ENCODE assay signal across 8 cellular contexts in genomic region chr2:89326455-89326854, GRCh38.
DNase-seq lines count a peak whose midpoint lies in the region; ATAC-seq and TF ChIP-seq lines count a peak whose summit lies in the region.
"Not testable (repeated sequence)": the region's sequence is repeated elsewhere in the genome, so short reads cannot be mapped to it uniquely, and the experiment has no call there.

No MANE protein-coding gene starts in this region.

- H4K20me1 ChIP-seq in HCT116 (ENCODE audit: insufficient read depth); osteoblast (ENCODE audit: insufficient read depth, low read length): not testable (repeated sequence)

- TF ChIP-seq POLR2A in HCT116 (IDR thresholded peaks at IDR 0.05; ENCODE audit: borderline replicate concordance, extremely low read depth, insufficient read depth, insufficient read length), result not testable (repeated sequence)

- DNase-seq in Ammon's horn (ENCODE audit: low spot score) (peak; percentile 13), M059J (ENCODE audit: low read depth) (peak; percentile 0), SK-MEL-5 (ENCODE audit: low read depth, low spot score) (peak; percentile 46), dedifferentiated amniotic fluid mesenchymal stem cell (ENCODE audit: extremely low spot score) (peak; percentile 9), immature natural killer cell (peak; percentile 1 to 17 (median 10))
- DNase-seq in GM10248 (ENCODE audit: extremely low spot score); HCT116 (ENCODE audit: low read depth, low spot score); osteoblast (ENCODE audit: insufficient read length, low spot score, missing footprints): not testable (repeated sequence)

- not testable (repeated sequence) for H2AFZ ChIP-seq in HCT116 (ENCODE audit: low read depth, low read length, poor library complexity, severe bottlenecking); osteoblast (ENCODE audit: low read length)

- not testable (repeated sequence) for H3K9me3 Mint-ChIP-seq in immature natural killer cell

- H3K27ac Mint-ChIP-seq in immature natural killer cell, result not testable (repeated sequence)

- TF ChIP-seq RAD21 in HCT116 (IDR thresholded peaks at IDR 0.05; ENCODE audit: low read depth), result peak; percentile 42

- intact Hi-C loops in HCT116 (cut with micrococcal nuclease), result not testable (repeated sequence)

- H3K4me1 Mint-ChIP-seq in immature natural killer cell, result not testable (repeated sequence)

- H3K27me3 ChIP-seq in HCT116 (ENCODE audit: insufficient read depth, low read length); osteoblast (ENCODE audit: insufficient read depth, low read length): not testable (repeated sequence)

- H3K79me2 ChIP-seq in HCT116 (ENCODE audit: insufficient read depth, low read length); osteoblast (ENCODE audit: insufficient read depth, low read length): not testable (repeated sequence)

- POLR2A ChIA-PET in GM10248 (lab: Yijun Ruan, JAX); HCT116 (lab: Charles Lee): not testable (repeated sequence)

- CTCF ChIA-PET in GM10248 (lab: Yijun Ruan, JAX); HCT116 (lab: Charles Lee): not testable (repeated sequence)

- not testable (repeated sequence) for H3K27me3 Mint-ChIP-seq in immature natural killer cell (ENCODE audit: low read depth in 3 of 3)

- not testable (repeated sequence) for H3K27ac ChIP-seq in HCT116 (ENCODE audit: low read depth, low read length); osteoblast (ENCODE audit: low read depth, low read length)

- TF ChIP-seq CTCF in GM10248 (IDR thresholded peaks at IDR 0.05; ENCODE audit: control extremely low read depth, extremely low read depth, low read depth, missing control alignments), result peak; percentile 50
- not testable (repeated sequence) for TF ChIP-seq CTCF in HCT116 (IDR thresholded peaks at IDR 0.05 in 2 of 3, conservative IDR thresholded peaks at IDR 0.05 in 1 of 3; ENCODE audit: borderline replicate concordance in 1 of 3, insufficient read depth in 1 of 3, low read depth in 2 of 3, low read length in 2 of 3)
- peak; percentile 10 for TF ChIP-seq CTCF in osteoblast (IDR thresholded peaks at IDR 0.05; ENCODE audit: extremely low read depth, low read depth, low read length)

- peak overlapping the region in 2 of 5 donors; percentile 27 to 51 for H3K4me3 Mint-ChIP-seq in immature natural killer cell

- not testable (repeated sequence) for H3K9ac ChIP-seq in HCT116 (ENCODE audit: low read length)

- BruUV-seq in HCT116 (replicated peaks; lab: Mats Ljungman, UMichigan), result not testable (repeated sequence)

- H3K36me3 ChIP-seq in HCT116 (ENCODE audit: control insufficient read depth in 1 of 2, insufficient read depth in 2 of 2, low read length in 2 of 2); osteoblast (ENCODE audit: insufficient read depth, low read length): not testable (repeated sequence)

- RAD21 ChIA-PET in HCT116 (lab: Charles Lee; ENCODE audit: low non-redundant PET in 1 of 2, low total read pairs in 2 of 2, uncharacterized antibody in 2 of 2, unreplicated experiment in 2 of 2), result not testable (repeated sequence)

- peak; percentile 72 for ATAC-seq in HCT116

- not testable (repeated sequence) for H3K36me3 Mint-ChIP-seq in immature natural killer cell

- H3K9me2 ChIP-seq in HCT116 (ENCODE audit: insufficient read depth), result not testable (repeated sequence)

- in situ Hi-C loops in SK-MEL-5 (cut with HindIII; ENCODE audit: low pct_unique_long_range_greater_than_20kb, low sequenced_read_pairs), result not testable (repeated sequence)

- not testable (repeated sequence) for H3K4me2 ChIP-seq in HCT116 (ENCODE audit: low read length); osteoblast (ENCODE audit: insufficient read depth, low read length)

- H3K4me3 ChIP-seq in HCT116 (replicated peaks in 1 of 2; ENCODE audit: low read depth in 1 of 2, low read length in 2 of 2); osteoblast (ENCODE audit: insufficient read depth, low read length): not testable (repeated sequence)

- not testable (repeated sequence) for H3K9me3 ChIP-seq in HCT116 (ENCODE audit: control insufficient read depth in 1 of 2, insufficient read depth in 1 of 2, low read depth in 1 of 2, low read length in 2 of 2); osteoblast (ENCODE audit: low read depth, low read length)

- H3K4me1 ChIP-seq in HCT116 (ENCODE audit: control insufficient read depth in 1 of 2, insufficient read depth in 2 of 2, low read length in 2 of 2); osteoblast (ENCODE audit: insufficient read depth, low read length): not testable (repeated sequence)
